Comparison of ENCODE assay signal across 1 cellular context in the genomic region with DNA sequence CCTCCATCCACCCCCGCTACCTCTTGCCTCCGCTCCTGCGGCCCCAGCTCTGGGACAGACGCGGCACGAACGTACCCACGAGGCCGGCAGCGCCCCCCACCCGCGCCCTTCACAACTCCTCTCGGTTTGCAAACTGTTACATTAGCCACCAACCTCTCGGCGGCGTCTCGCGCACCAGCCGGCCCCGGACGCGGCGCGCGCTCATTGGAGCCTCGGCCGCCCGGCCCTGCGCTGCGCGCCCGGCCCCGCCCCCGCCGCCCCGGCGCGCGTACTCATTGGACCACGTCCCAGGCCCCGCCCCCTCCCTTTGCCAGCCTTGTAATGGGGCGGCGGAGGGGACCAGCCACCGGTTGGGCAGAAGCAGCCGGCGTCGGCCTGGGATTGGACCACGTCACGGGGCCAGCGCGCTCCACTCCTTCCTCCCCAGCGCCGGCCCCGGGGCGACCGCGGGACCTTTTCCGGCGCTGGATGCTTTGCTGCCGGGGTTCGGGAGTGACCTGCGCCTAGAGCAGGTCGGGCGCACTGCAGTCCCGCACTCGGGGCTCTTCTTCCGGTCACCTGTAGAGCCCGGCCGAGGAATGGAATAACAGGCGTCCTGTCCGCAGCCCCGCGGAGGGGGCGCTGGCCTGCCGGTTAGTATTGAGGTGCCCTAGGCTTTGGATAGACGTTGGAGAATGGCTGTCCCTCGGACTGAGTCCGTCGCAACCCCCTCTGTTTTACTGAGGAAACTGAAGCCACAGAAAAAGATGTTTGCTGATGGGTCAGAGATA.
TF ChIP-seq lines count a peak whose summit lies in the region.

A gene with protein sequence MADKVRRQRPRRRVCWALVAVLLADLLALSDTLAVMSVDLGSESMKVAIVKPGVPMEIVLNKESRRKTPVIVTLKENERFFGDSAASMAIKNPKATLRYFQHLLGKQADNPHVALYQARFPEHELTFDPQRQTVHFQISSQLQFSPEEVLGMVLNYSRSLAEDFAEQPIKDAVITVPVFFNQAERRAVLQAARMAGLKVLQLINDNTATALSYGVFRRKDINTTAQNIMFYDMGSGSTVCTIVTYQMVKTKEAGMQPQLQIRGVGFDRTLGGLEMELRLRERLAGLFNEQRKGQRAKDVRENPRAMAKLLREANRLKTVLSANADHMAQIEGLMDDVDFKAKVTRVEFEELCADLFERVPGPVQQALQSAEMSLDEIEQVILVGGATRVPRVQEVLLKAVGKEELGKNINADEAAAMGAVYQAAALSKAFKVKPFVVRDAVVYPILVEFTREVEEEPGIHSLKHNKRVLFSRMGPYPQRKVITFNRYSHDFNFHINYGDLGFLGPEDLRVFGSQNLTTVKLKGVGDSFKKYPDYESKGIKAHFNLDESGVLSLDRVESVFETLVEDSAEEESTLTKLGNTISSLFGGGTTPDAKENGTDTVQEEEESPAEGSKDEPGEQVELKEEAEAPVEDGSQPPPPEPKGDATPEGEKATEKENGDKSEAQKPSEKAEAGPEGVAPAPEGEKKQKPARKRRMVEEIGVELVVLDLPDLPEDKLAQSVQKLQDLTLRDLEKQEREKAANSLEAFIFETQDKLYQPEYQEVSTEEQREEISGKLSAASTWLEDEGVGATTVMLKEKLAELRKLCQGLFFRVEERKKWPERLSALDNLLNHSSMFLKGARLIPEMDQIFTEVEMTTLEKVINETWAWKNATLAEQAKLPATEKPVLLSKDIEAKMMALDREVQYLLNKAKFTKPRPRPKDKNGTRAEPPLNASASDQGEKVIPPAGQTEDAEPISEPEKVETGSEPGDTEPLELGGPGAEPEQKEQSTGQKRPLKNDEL (minus strand): TSS at position 206 of the 770 bp plus-strand sequence. CDS start 1,045 bp downstream, outside the sequence.

TF ChIP-seq in HepG2, 621 proteins besides CTCF, POLR2A, EP300 and RAD21 (continued from another document and continues in another):
- TF ChIP-seq SRSF1 (optimal IDR thresholded peaks at IDR 0.05; ENCODE audit: low read depth, low read length) (peak; percentile 17), MEF2D (CRISPR knock-in tag; IDR thresholded peaks at IDR 0.05) (peak; percentile 55; the same call in 1 of the 2 replicates), ZKSCAN5 (CRISPR knock-in tag; IDR thresholded peaks at IDR 0.05) (no peak), RAD51 (IDR thresholded peaks at IDR 0.05; ENCODE audit: borderline replicate concordance) (no peak), ZNF484 (CRISPR knock-in tag; IDR thresholded peaks at IDR 0.05; ENCODE audit: borderline replicate concordance, low read depth) (no peak), ZBTB20 (CRISPR knock-in tag; IDR thresholded peaks at IDR 0.05; ENCODE audit: borderline replicate concordance, low read depth) (no peak; the same call in 1 of the 2 replicates), TARDBP (CRISPR knock-in tag; IDR thresholded peaks at IDR 0.05) (peak; percentile 32; the same call in 1 of the 2 replicates), ZNF124 (CRISPR knock-in tag; IDR thresholded peaks at IDR 0.05) (no peak; the same call in 1 of the 2 replicates), ZFP36L1 (CRISPR knock-in tag; IDR thresholded peaks at IDR 0.05) (peak; percentile 72; the same call in 1 of the 2 replicates), NR2F2 (IDR thresholded peaks at IDR 0.05; ENCODE audit: borderline replicate concordance, low read depth) (peak; percentile 51; the same call in 1 of the 2 replicates), ZFP36L2 (CRISPR knock-in tag; IDR thresholded peaks at IDR 0.05) (no peak), ZNF839 (CRISPR knock-in tag; IDR thresholded peaks at IDR 0.05; ENCODE audit: borderline replicate concordance) (no peak), MTA1 (CRISPR knock-in tag; IDR thresholded peaks at IDR 0.05; ENCODE audit: borderline replicate concordance) (no peak), ZNF292 (CRISPR knock-in tag; IDR thresholded peaks at IDR 0.05; ENCODE audit: borderline replicate concordance, low read depth) (no peak), DPF2 (CRISPR knock-in tag; IDR thresholded peaks at IDR 0.05; ENCODE audit: borderline replicate concordance, low read depth) (no peak), ZNF672 (CRISPR knock-in tag; IDR thresholded peaks at IDR 0.05) (no peak), ZNF619 (CRISPR knock-in tag; IDR thresholded peaks at IDR 0.05) (no peak), MTF1 (CRISPR knock-in tag; IDR thresholded peaks at IDR 0.05) (no peak), KDM1A (CRISPR knock-in tag; IDR thresholded peaks at IDR 0.05) (no peak), IKZF4 (CRISPR knock-in tag; IDR thresholded peaks at IDR 0.05; ENCODE audit: borderline replicate concordance, low read depth, not compliant biosample characterization) (no peak), ISL2 (CRISPR knock-in tag; IDR thresholded peaks at IDR 0.05) (no peak), ZNF747 (CRISPR knock-in tag; IDR thresholded peaks at IDR 0.05; ENCODE audit: borderline replicate concordance) (peak; percentile 56), SRSF9 (IDR thresholded peaks at IDR 0.05; ENCODE audit: borderline replicate concordance, insufficient read depth, low read depth, low read length, poor library complexity, severe bottlenecking) (no peak), SMYD3 (CRISPR knock-in tag; IDR thresholded peaks at IDR 0.05) (no peak), ZNF749 (CRISPR knock-in tag; IDR thresholded peaks at IDR 0.05; ENCODE audit: borderline replicate concordance) (peak; percentile 14; the same call in 1 of the 2 replicates), ZNF143 (CRISPR knock-in tag; IDR thresholded peaks at IDR 0.05) (no peak)
- TF ChIP-seq, protein P1, sequence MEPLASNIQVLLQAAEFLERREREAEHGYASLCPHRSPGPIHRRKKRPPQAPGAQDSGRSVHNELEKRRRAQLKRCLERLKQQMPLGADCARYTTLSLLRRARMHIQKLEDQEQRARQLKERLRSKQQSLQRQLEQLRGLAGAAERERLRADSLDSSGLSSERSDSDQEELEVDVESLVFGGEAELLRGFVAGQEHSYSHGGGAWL (CRISPR knock-in tag; IDR thresholded peaks at IDR 0.05) = no peak
- TF ChIP-seq, protein P2, sequence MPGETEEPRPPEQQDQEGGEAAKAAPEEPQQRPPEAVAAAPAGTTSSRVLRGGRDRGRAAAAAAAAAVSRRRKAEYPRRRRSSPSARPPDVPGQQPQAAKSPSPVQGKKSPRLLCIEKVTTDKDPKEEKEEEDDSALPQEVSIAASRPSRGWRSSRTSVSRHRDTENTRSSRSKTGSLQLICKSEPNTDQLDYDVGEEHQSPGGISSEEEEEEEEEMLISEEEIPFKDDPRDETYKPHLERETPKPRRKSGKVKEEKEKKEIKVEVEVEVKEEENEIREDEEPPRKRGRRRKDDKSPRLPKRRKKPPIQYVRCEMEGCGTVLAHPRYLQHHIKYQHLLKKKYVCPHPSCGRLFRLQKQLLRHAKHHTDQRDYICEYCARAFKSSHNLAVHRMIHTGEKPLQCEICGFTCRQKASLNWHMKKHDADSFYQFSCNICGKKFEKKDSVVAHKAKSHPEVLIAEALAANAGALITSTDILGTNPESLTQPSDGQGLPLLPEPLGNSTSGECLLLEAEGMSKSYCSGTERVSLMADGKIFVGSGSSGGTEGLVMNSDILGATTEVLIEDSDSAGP (CRISPR knock-in tag; IDR thresholded peaks at IDR 0.05; ENCODE audit: borderline replicate concordance) = peak; percentile 64; the same call in 1 of the 2 replicates
- TF ChIP-seq, protein P3, sequence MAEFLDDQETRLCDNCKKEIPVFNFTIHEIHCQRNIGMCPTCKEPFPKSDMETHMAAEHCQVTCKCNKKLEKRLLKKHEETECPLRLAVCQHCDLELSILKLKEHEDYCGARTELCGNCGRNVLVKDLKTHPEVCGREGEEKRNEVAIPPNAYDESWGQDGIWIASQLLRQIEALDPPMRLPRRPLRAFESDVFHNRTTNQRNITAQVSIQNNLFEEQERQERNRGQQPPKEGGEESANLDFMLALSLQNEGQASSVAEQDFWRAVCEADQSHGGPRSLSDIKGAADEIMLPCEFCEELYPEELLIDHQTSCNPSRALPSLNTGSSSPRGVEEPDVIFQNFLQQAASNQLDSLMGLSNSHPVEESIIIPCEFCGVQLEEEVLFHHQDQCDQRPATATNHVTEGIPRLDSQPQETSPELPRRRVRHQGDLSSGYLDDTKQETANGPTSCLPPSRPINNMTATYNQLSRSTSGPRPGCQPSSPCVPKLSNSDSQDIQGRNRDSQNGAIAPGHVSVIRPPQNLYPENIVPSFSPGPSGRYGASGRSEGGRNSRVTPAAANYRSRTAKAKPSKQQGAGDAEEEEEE (CRISPR knock-in tag; IDR thresholded peaks at IDR 0.05; ENCODE audit: borderline replicate concordance) = no peak
- TF ChIP-seq, protein P4, sequence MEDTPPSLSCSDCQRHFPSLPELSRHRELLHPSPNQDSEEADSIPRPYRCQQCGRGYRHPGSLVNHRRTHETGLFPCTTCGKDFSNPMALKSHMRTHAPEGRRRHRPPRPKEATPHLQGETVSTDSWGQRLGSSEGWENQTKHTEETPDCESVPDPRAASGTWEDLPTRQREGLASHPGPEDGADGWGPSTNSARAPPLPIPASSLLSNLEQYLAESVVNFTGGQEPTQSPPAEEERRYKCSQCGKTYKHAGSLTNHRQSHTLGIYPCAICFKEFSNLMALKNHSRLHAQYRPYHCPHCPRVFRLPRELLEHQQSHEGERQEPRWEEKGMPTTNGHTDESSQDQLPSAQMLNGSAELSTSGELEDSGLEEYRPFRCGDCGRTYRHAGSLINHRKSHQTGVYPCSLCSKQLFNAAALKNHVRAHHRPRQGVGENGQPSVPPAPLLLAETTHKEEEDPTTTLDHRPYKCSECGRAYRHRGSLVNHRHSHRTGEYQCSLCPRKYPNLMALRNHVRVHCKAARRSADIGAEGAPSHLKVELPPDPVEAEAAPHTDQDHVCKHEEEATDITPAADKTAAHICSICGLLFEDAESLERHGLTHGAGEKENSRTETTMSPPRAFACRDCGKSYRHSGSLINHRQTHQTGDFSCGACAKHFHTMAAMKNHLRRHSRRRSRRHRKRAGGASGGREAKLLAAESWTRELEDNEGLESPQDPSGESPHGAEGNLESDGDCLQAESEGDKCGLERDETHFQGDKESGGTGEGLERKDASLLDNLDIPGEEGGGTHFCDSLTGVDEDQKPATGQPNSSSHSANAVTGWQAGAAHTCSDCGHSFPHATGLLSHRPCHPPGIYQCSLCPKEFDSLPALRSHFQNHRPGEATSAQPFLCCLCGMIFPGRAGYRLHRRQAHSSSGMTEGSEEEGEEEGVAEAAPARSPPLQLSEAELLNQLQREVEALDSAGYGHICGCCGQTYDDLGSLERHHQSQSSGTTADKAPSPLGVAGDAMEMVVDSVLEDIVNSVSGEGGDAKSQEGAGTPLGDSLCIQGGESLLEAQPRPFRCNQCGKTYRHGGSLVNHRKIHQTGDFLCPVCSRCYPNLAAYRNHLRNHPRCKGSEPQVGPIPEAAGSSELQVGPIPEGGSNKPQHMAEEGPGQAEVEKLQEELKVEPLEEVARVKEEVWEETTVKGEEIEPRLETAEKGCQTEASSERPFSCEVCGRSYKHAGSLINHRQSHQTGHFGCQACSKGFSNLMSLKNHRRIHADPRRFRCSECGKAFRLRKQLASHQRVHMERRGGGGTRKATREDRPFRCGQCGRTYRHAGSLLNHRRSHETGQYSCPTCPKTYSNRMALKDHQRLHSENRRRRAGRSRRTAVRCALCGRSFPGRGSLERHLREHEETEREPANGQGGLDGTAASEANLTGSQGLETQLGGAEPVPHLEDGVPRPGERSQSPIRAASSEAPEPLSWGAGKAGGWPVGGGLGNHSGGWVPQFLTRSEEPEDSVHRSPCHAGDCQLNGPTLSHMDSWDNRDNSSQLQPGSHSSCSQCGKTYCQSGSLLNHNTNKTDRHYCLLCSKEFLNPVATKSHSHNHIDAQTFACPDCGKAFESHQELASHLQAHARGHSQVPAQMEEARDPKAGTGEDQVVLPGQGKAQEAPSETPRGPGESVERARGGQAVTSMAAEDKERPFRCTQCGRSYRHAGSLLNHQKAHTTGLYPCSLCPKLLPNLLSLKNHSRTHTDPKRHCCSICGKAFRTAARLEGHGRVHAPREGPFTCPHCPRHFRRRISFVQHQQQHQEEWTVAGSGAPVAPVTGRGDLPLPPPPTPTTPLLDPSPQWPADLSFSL (CRISPR knock-in tag; IDR thresholded peaks at IDR 0.05) = no peak
- TF ChIP-seq, protein P5, sequence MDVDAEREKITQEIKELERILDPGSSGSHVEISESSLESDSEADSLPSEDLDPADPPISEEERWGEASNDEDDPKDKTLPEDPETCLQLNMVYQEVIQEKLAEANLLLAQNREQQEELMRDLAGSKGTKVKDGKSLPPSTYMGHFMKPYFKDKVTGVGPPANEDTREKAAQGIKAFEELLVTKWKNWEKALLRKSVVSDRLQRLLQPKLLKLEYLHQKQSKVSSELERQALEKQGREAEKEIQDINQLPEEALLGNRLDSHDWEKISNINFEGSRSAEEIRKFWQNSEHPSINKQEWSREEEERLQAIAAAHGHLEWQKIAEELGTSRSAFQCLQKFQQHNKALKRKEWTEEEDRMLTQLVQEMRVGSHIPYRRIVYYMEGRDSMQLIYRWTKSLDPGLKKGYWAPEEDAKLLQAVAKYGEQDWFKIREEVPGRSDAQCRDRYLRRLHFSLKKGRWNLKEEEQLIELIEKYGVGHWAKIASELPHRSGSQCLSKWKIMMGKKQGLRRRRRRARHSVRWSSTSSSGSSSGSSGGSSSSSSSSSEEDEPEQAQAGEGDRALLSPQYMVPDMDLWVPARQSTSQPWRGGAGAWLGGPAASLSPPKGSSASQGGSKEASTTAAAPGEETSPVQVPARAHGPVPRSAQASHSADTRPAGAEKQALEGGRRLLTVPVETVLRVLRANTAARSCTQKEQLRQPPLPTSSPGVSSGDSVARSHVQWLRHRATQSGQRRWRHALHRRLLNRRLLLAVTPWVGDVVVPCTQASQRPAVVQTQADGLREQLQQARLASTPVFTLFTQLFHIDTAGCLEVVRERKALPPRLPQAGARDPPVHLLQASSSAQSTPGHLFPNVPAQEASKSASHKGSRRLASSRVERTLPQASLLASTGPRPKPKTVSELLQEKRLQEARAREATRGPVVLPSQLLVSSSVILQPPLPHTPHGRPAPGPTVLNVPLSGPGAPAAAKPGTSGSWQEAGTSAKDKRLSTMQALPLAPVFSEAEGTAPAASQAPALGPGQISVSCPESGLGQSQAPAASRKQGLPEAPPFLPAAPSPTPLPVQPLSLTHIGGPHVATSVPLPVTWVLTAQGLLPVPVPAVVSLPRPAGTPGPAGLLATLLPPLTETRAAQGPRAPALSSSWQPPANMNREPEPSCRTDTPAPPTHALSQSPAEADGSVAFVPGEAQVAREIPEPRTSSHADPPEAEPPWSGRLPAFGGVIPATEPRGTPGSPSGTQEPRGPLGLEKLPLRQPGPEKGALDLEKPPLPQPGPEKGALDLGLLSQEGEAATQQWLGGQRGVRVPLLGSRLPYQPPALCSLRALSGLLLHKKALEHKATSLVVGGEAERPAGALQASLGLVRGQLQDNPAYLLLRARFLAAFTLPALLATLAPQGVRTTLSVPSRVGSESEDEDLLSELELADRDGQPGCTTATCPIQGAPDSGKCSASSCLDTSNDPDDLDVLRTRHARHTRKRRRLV (CRISPR knock-in tag; IDR thresholded peaks at IDR 0.05) = no peak
- TF ChIP-seq, protein P6, sequence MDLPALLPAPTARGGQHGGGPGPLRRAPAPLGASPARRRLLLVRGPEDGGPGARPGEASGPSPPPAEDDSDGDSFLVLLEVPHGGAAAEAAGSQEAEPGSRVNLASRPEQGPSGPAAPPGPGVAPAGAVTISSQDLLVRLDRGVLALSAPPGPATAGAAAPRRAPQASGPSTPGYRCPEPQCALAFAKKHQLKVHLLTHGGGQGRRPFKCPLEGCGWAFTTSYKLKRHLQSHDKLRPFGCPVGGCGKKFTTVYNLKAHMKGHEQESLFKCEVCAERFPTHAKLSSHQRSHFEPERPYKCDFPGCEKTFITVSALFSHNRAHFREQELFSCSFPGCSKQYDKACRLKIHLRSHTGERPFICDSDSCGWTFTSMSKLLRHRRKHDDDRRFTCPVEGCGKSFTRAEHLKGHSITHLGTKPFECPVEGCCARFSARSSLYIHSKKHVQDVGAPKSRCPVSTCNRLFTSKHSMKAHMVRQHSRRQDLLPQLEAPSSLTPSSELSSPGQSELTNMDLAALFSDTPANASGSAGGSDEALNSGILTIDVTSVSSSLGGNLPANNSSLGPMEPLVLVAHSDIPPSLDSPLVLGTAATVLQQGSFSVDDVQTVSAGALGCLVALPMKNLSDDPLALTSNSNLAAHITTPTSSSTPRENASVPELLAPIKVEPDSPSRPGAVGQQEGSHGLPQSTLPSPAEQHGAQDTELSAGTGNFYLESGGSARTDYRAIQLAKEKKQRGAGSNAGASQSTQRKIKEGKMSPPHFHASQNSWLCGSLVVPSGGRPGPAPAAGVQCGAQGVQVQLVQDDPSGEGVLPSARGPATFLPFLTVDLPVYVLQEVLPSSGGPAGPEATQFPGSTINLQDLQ (CRISPR knock-in tag; IDR thresholded peaks at IDR 0.05) = no peak
